8 cellular contexts compared by ENCODE assay signal in the genomic region with DNA sequence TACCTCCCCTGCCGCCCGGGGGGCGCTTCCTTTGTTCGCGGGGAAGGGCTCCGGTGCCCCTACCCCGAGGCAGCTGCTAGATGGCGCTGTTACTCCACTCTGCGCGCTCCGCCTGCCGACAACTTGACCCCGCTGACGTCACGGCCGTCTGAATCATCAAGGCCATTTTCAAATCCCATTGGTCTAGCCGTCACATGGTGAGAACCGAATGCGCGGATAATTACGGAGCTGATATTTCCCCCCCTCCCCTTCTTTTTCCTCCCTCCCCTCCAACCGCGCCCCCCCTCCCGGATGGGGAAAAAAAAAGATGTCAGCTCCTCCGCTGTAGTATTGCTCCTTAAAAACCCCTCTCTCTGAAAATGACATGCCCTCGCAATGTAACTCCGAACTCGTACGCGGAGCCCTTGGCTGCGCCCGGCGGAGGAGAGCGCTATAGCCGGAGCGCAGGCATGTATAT. TPM values are rescaled to one million over a fixed set of nuclear protein-coding genes. Genes with fewer than 3 reads are reported as not detected.
A peak's percentile ranks its signal among the peaks of the same experiment; 100 is the strongest.
DNase-seq lines count a peak whose midpoint lies in the region; ATAC-seq and TF ChIP-seq lines count a peak whose summit lies in the region.

A gene (plus strand): TSS at position 246 of the 457 bp plus-strand sequence. CDS start 114 bp downstream, at position 360.

- POLR2A ChIA-PET in OCI-LY7 (lab: Charles Lee) = interaction anchor here (0.6 kb wide), 1 partner anchor 32 kb away, joined by 4 read pairs; no protein-coding TSS in a partner anchor

- no peak for TF ChIP-seq POLR2A in suprapubic skin (IDR thresholded peaks at IDR 0.05)

- no peak for TF ChIP-seq EP300 in suprapubic skin (IDR thresholded peaks at IDR 0.05)

- intact Hi-C loops in OCI-LY7 (cut with micrococcal nuclease; ENCODE audit: unreplicated experiment) = loop anchor here (10.0 kb wide), 2 partner anchors 190 to 280 kb away; no protein-coding TSS in a partner anchor

- H3K27me3 ChIP-seq in osteoblast (ENCODE audit: insufficient read depth, low read length) = no peaks in the 10 kb centered on the region
- H3K27me3 ChIP-seq in suprapubic skin = peaks cover 66% of the 10 kb centered on the region

- H3K4me2 ChIP-seq in OCI-LY7 (ENCODE audit: low read length) (peak within 1 kb of the TSS; percentile 41), osteoblast (ENCODE audit: insufficient read depth, low read length) (peak within 1 kb of the TSS; percentile 99)

- H2AFZ ChIP-seq in OCI-LY7 (ENCODE audit: low read length) (peak within 1 kb of the TSS; percentile 10; the same call in 1 of the 2 replicates), osteoblast (ENCODE audit: low read length) (peak within 1 kb of the TSS; percentile 93)

- TF ChIP-seq CTCF in OCI-LY7 (conservative IDR thresholded peaks at IDR 0.05; ENCODE audit: low read length) (peak; percentile 76), osteoblast (IDR thresholded peaks at IDR 0.05; ENCODE audit: extremely low read depth, low read depth, low read length) (peak; percentile 64), suprapubic skin (IDR thresholded peaks at IDR 0.05) (peak; percentile 80 to 85)

- H3K27ac ChIP-seq in OCI-LY7 (ENCODE audit: low read depth, low read length, poor library complexity, severe bottlenecking) = no peak within 1 kb of the TSS
- peak within 1 kb of the TSS; percentile 91 for H3K27ac ChIP-seq in osteoblast (ENCODE audit: low read depth, low read length)
- H3K27ac ChIP-seq in suprapubic skin = peak within 1 kb of the TSS; percentile 98

- CTCF ChIA-PET in OCI-LY7 (lab: Charles Lee; ENCODE audit: unreplicated experiment) = interaction anchor here (0.5 to 1.2 kb wide), 5 partner anchors 11 to 223 kb away, joined by 3 read pairs; no protein-coding TSS in a partner anchor

- H4K20me1 ChIP-seq in OCI-LY7 (ENCODE audit: insufficient read depth, low read length) (no peaks in the 10 kb centered on the region), osteoblast (ENCODE audit: insufficient read depth, low read length) (no peaks in the 10 kb centered on the region)

- BruUV-seq in OCI-LY7 (replicated peaks; lab: Mats Ljungman, UMichigan) = no TSS peak

- H3K36me3 ChIP-seq in OCI-LY7 (ENCODE audit: insufficient read depth, low read length) = no peaks in the 10 kb centered on the region
- no peaks in the 10 kb centered on the region for H3K36me3 ChIP-seq in osteoblast (ENCODE audit: insufficient read depth, low read length)
- no peaks in the 10 kb centered on the region for H3K36me3 ChIP-seq in suprapubic skin

- H3K9me3 ChIP-seq in OCI-LY7 (ENCODE audit: low read length) (no peaks in the 10 kb centered on the region), osteoblast (ENCODE audit: low read depth, low read length) (no peaks in the 10 kb centered on the region), suprapubic skin (no peaks in the 10 kb centered on the region)

- H3K4me1 ChIP-seq in OCI-LY7 (ENCODE audit: insufficient read depth, low read length, poor library complexity, severe bottlenecking) (peaks cover 49% of the 10 kb centered on the region), osteoblast (ENCODE audit: insufficient read depth, low read length) (peaks cover 37% of the 10 kb centered on the region), suprapubic skin (peaks cover 80% of the 10 kb centered on the region)

- WGBS in suprapubic skin = 1% methylated on average over 35 of the region's 36 CpGs

- ATAC-seq in HG03439 (IDR thresholded peaks at IDR 0.05; ENCODE audit: unreplicated experiment) (peak; percentile 63), HG03045 (IDR thresholded peaks at IDR 0.05; ENCODE audit: unreplicated experiment) (no peak)

- H3K9me2 ChIP-seq in OCI-LY7 (ENCODE audit: insufficient read depth, low read length) = no peaks in the 10 kb centered on the region

- no peaks in the 10 kb centered on the region for H3K79me2 ChIP-seq in OCI-LY7 (ENCODE audit: insufficient read depth, low read depth, low read length)
- H3K79me2 ChIP-seq in osteoblast (ENCODE audit: insufficient read depth, low read length) = peaks cover 50% of the 10 kb centered on the region

- H3K4me3 ChIP-seq in OCI-LY7 (ENCODE audit: low read depth, low read length, poor library complexity, severe bottlenecking) = peak within 1 kb of the TSS; percentile 30
- H3K4me3 ChIP-seq in osteoblast (ENCODE audit: insufficient read depth, low read length) = peak within 1 kb of the TSS; percentile 93
- peak within 1 kb of the TSS; percentile 60 for H3K4me3 ChIP-seq in suprapubic skin

- peak; percentile 58 for DNase-seq in DMS79 (lab: John Stamatoyannopoulos, UW)
- peak; percentile 95 for DNase-seq in OCI-LY7 (ENCODE audit: low spot score)
- peak; percentile 84 for DNase-seq in activated T-cell treated with anti-CD3 and anti-CD28 coated beads for 48 hours (ENCODE audit: low read depth)
- DNase-seq in fibroblast of peridontal ligament (ENCODE audit: extremely low read depth) = peak; percentile 27
- DNase-seq in osteoblast (ENCODE audit: insufficient read length, low spot score, missing footprints) = peak; percentile 99
- peak; percentile 98 for DNase-seq in suprapubic skin (ENCODE audit: low spot score in 2 of 2)

RNA-seq across cellular contexts. Expression of the gene that starts here (rescaled TPM):
- total RNA-seq in OCI-LY7 (2014; rRNA removed; shearing (Covaris generic)) = 0.28 TPM in 1 of 2 replicates, not detected in the other
- total RNA-seq in OCI-LY7 (2022) (0.25 TPM in 1 of 2 replicates, not detected in the other), osteoblast (9.7 and 11.2 TPM in 2 replicates), suprapubic skin (10 to 100 TPM in 3 of 4 donors, 1 to 10 TPM in 1; 8.8 to 24.7 (median 13.3) TPM)

Comparison
In these comparisons a context has a peak if more than half of its experiments do, and no peak if none do; other contexts are left out.
1. Peak in DNase-seq, H3K4me3 ChIP-seq and H3K4me2 ChIP-seq in OCI-LY7; RNA of the gene not detected or under 1 TPM.
2. DNase-seq: peak in every context shown above with its lines; median percentile 99 in osteoblast; 98 in suprapubic skin; 95 in OCI-LY7; 84 in activated T-cell treated with anti-CD3 and anti-CD28 coated beads for 48 hours; 58 in DMS79; 27 in fibroblast of peridontal ligament.
3. H3K4me3 ChIP-seq: peak in every context shown above with its lines; median percentile 93 in osteoblast; 60 in suprapubic skin; 30 in OCI-LY7.